ENCODE assay signal across 8 cellular contexts in the genomic region with DNA sequence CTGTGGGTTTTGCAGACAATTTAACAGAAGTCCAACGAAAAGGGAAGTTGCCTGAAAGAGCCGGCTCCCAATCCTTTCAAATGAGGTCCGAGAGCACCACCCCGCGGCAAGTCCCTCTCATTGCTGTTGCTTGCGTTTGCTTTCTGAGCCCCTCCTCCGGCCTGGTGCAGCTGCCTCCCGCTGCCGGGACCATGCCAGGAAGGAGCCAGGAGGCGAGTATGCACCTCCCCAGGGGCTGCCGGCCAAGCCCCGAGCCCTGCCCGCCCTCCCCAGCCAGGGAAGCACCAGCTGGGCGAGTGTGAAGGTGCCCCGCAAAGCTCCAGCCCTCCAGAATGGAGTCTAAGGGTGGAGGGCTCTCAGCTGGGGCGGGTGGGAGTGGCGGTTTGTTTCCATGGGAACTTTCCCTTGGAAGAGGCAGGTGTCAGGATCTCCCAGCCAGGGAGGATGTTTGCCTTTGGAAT. TPM values are rescaled to one million over a fixed set of nuclear protein-coding genes. Genes with fewer than 3 reads are reported as not detected.
DNase-seq lines count a peak whose midpoint lies in the region; ATAC-seq and TF ChIP-seq lines count a peak whose summit lies in the region.

No MANE protein-coding gene starts in this region.

- ATAC-seq in GM21390 (IDR thresholded peaks at IDR 0.05; ENCODE audit: unreplicated experiment): peak; percentile 86
- peak; percentile 74 for ATAC-seq in PC-3
- ATAC-seq in HG03196 (IDR thresholded peaks at IDR 0.05; ENCODE audit: unreplicated experiment): no peak

- no peaks in the 10 kb centered on the region for H3K9me2 ChIP-seq in PC-3 (replicated peaks; ENCODE audit: low read length)

- no peaks in the 10 kb centered on the region for H3K9me3 ChIP-seq in PC-3 (ENCODE audit: low read length)

- no peaks in the 10 kb centered on the region for H3F3A ChIP-seq in PC-3 (ENCODE audit: low read length, unreplicated experiment)

- peaks cover 51% of the 10 kb centered on the region for H3K27me3 Mint-ChIP-seq in Calu3 (ENCODE audit: unreplicated experiment)
- peaks cover 9% of the 10 kb centered on the region for H3K27me3 Mint-ChIP-seq in activated T-helper 2 cell treated with anti-CD3 and anti-CD28 coated beads, Interferon-gamma antibody, Interleukin-2, Interleukin-4, amounts not matched to agents 10 μg/mL and 5 μg/mL and 100 μg/mL, durations not matched to agents 14 hours and 24 hours and 36 hours (ENCODE audit: low read depth)
- peaks cover 2% of the 10 kb centered on the region for H3K27me3 Mint-ChIP-seq in glutamatergic neuron (ENCODE audit: unreplicated experiment)

- intact Hi-C loops in Calu3 (cut with micrococcal nuclease; ENCODE audit: unreplicated experiment) (no loop called here), PC-3 (cut with micrococcal nuclease) (loop anchor here (5.0 kb wide), 1 partner anchor 1683 kb away; no protein-coding TSS in a partner anchor), posterior cingulate gyrus (cut with DNase I) (loop anchor here (2.0 kb wide), 1 partner anchor 1684 kb away; no protein-coding TSS in a partner anchor)
- intact Hi-C loops in activated T-helper 2 cell treated with anti-CD3 and anti-CD28 coated beads, Interferon-gamma antibody, Interleukin-2, Interleukin-4, amounts not matched to agents 10 μg/mL and 5 μg/mL and 100 μg/mL, durations not matched to agents 14 hours and 24 hours and 36 hours (cut with micrococcal nuclease): no loop called here

- TF ChIP-seq CTCF in Calu3 (IDR thresholded peaks at IDR 0.05; ENCODE audit: unreplicated experiment) (peak; percentile 64), PC-3 (conservative IDR thresholded peaks at IDR 0.05; ENCODE audit: low read depth, low read length) (peak; percentile 70), glutamatergic neuron (IDR thresholded peaks at IDR 0.05; ENCODE audit: partially characterized antibody, unreplicated experiment) (peak; percentile 81)

- no peak overlapping the region for H2AFZ ChIP-seq in PC-3 (ENCODE audit: low read length)

- DNase-seq in Calu3 (peak; percentile 82), LHCN-M2 (ENCODE audit: low read depth) (peak; percentile 76), PC-3 (peak; percentile 78), glutamatergic neuron (peak; percentile 93), posterior cingulate gyrus (peak; percentile 77 to 98 (median 87))
- peak; percentile 48 for DNase-seq in activated T-helper 2 cell treated with anti-CD3 and anti-CD28 coated beads, Interferon-gamma antibody, Interleukin-2, Interleukin-4, amounts not matched to agents 10 μg/mL and 5 μg/mL and 100 μg/mL, durations not matched to agents 14 hours and 24 hours and 36 hours (ENCODE audit: low spot score)

- H3K4me3 ChIP-seq in PC-3 (ENCODE audit: low read length): no peak overlapping the region

- no peak overlapping the region for H3K27ac ChIP-seq in PC-3 (ENCODE audit: low read length)

- H4K20me1 ChIP-seq in PC-3 (ENCODE audit: low read length): no peaks in the 10 kb centered on the region

- H3K4me3 Mint-ChIP-seq in Calu3 (ENCODE audit: low read depth, unreplicated experiment): no peak overlapping the region
- H3K4me3 Mint-ChIP-seq in activated T-helper 2 cell treated with anti-CD3 and anti-CD28 coated beads, Interferon-gamma antibody, Interleukin-2, Interleukin-4, amounts not matched to agents 10 μg/mL and 5 μg/mL and 100 μg/mL, durations not matched to agents 14 hours and 24 hours and 36 hours (ENCODE audit: low read depth): no peak overlapping the region
- H3K4me3 Mint-ChIP-seq in glutamatergic neuron (ENCODE audit: unreplicated experiment): no peak overlapping the region

- CTCF ChIA-PET in Calu3 (lab: Charles Lee) (no interaction called here), PC-3 (lab: Charles Lee) (no interaction called here)

- BruUV-seq in Calu3 (replicated peaks; lab: Mats Ljungman, UMichigan) (no TSS peak), PC-3 (replicated peaks; lab: Mats Ljungman, UMichigan) (no TSS peak)

- no peaks in the 10 kb centered on the region for H3K36me3 Mint-ChIP-seq in Calu3 (ENCODE audit: insufficient read depth, unreplicated experiment)
- no peaks in the 10 kb centered on the region for H3K36me3 Mint-ChIP-seq in activated T-helper 2 cell treated with anti-CD3 and anti-CD28 coated beads, Interferon-gamma antibody, Interleukin-2, Interleukin-4, amounts not matched to agents 10 μg/mL and 5 μg/mL and 100 μg/mL, durations not matched to agents 14 hours and 24 hours and 36 hours (ENCODE audit: low read depth)
- no peaks in the 10 kb centered on the region for H3K36me3 Mint-ChIP-seq in glutamatergic neuron (ENCODE audit: unreplicated experiment)

- H3K27me3 ChIP-seq in PC-3 (ENCODE audit: low read length): peaks cover 15% of the 10 kb centered on the region

- H3K4me1 ChIP-seq in PC-3 (ENCODE audit: insufficient read depth, low read length): no peaks in the 10 kb centered on the region

- H3K9me3 Mint-ChIP-seq in Calu3 (ENCODE audit: low read depth, unreplicated experiment) (no peaks in the 10 kb centered on the region), glutamatergic neuron (ENCODE audit: unreplicated experiment) (peaks cover 11% of the 10 kb centered on the region)
- H3K9me3 Mint-ChIP-seq in activated T-helper 2 cell treated with anti-CD3 and anti-CD28 coated beads, Interferon-gamma antibody, Interleukin-2, Interleukin-4, amounts not matched to agents 10 μg/mL and 5 μg/mL and 100 μg/mL, durations not matched to agents 14 hours and 24 hours and 36 hours: no peaks in the 10 kb centered on the region

- H3K79me2 ChIP-seq in PC-3 (ENCODE audit: low read length): no peaks in the 10 kb centered on the region

- H3K27ac Mint-ChIP-seq in Calu3 (ENCODE audit: unreplicated experiment) (no peak overlapping the region), glutamatergic neuron (ENCODE audit: unreplicated experiment) (no peak overlapping the region)
- no peak overlapping the region for H3K27ac Mint-ChIP-seq in activated T-helper 2 cell treated with anti-CD3 and anti-CD28 coated beads, Interferon-gamma antibody, Interleukin-2, Interleukin-4, amounts not matched to agents 10 μg/mL and 5 μg/mL and 100 μg/mL, durations not matched to agents 14 hours and 24 hours and 36 hours

- no peak overlapping the region for H3K9ac ChIP-seq in PC-3 (ENCODE audit: low read length)

- peak overlapping the region; percentile 49; the same call in 1 of the 2 replicates for H3K4me2 ChIP-seq in PC-3 (ENCODE audit: low read length)

- no peaks in the 10 kb centered on the region for H3K36me3 ChIP-seq in PC-3 (ENCODE audit: low read depth, low read length)

- POLR2A ChIA-PET in PC-3 (lab: Charles Lee; ENCODE audit: unreplicated experiment): no interaction called here

- no peaks in the 10 kb centered on the region for H3K4me1 Mint-ChIP-seq in Calu3 (ENCODE audit: low read depth, unreplicated experiment)
- H3K4me1 Mint-ChIP-seq in activated T-helper 2 cell treated with anti-CD3 and anti-CD28 coated beads, Interferon-gamma antibody, Interleukin-2, Interleukin-4, amounts not matched to agents 10 μg/mL and 5 μg/mL and 100 μg/mL, durations not matched to agents 14 hours and 24 hours and 36 hours (ENCODE audit: low read depth): no peaks in the 10 kb centered on the region
- H3K4me1 Mint-ChIP-seq in glutamatergic neuron (ENCODE audit: low read depth, unreplicated experiment): peaks cover 15% of the 10 kb centered on the region

RNA-seq across cellular contexts. Expression of a gene that starts 25.8 kb away (rescaled TPM):
- total RNA-seq in Calu3 (2022) (17.2 and 23.7 TPM in 2 replicates), LHCN-M2 (2014; rRNA removed) (25.6 and 35.8 TPM in 2 replicates), PC-3 (2014; rRNA removed) (30.6 and 40.3 TPM in 2 replicates), glutamatergic neuron (ENCODE audit: unreplicated experiment) (42.8 TPM)
- polyA plus RNA-seq in LHCN-M2 (2012): 22.3 TPM
- 32.0 and 33.7 TPM in 2 replicates for total RNA-seq in activated T-helper 2 cell treated with anti-CD3 and anti-CD28 coated beads, Interferon-gamma antibody, Interleukin-2, Interleukin-4, amounts not matched to agents 10 μg/mL and 5 μg/mL and 100 μg/mL, durations not matched to agents 14 hours and 24 hours and 36 hours

Comparison
In these comparisons a context has a peak if more than half of its experiments do, and no peak if none do; other contexts are left out.
1. intact Hi-C loops: an anchor here in PC-3 (5.0 kb wide) and posterior cingulate gyrus (2.0 kb wide); none called in Calu3 and activated T-helper 2 cell treated with anti-CD3 and anti-CD28 coated beads, Interferon-gamma antibody, Interleukin-2, Interleukin-4, amounts not matched to agents 10 μg/mL and 5 μg/mL and 100 μg/mL, durations not matched to agents 14 hours and 24 hours and 36 hours.